8 cellular contexts compared by ENCODE assay signal in the genomic region with DNA sequence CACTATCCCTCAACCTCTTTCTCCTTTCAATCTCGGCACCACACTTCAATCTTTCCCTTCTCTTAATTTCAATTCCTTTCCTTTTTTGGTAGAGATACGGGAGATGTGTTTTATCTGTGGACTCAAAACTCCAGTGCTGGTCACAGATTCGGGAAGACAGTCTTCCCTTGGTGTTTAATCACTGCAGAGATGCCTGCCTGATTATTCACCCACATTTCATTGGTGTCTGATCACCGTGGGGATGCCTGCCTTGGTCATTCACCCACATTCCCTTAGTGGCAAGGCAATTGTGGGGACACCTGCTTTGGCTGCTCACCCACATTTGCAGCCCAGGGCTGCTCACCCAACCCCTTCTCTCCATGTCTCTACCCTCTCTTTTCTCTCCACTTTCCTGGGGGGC. TPM values are rescaled to one million over a fixed set of nuclear protein-coding genes. Genes with fewer than 3 reads are reported as not detected.
DNase-seq lines count a peak whose midpoint lies in the region; TF ChIP-seq lines count a peak whose summit lies in the region.
"Not testable (repeated sequence)": the region's sequence is repeated elsewhere in the genome, so short reads cannot be mapped to it uniquely, and the experiment has no call there.

No MANE protein-coding gene starts in this region.

- 37% methylated on average over 4 of the region's 4 CpGs for WGBS in SK-N-SH (ENCODE audit: low lambda C conversion rate)

- peak overlapping the region; percentile 80; the same call in 1 of the 2 replicates for H2AFZ ChIP-seq in SK-N-SH (ENCODE audit: low read depth)
- H2AFZ ChIP-seq in osteoblast (ENCODE audit: low read length) = not testable (repeated sequence)

- peaks cover 37% of the 10 kb centered on the region for H3F3A ChIP-seq in SK-N-SH (replicated peaks; ENCODE audit: insufficient read depth)

- POLR2A ChIA-PET in SK-N-SH (lab: Yijun Ruan, JAX) = not testable (repeated sequence)
- POLR2A ChIA-PET in MCF 10A (lab: Yijun Ruan, JAX) = interaction anchor here (0.9 to 1.4 kb wide), 2 partner anchors 11 to 24 kb away, joined by 3 to 5 read pairs; no protein-coding TSS in a partner anchor

- H3K27ac ChIP-seq in SK-N-SH (ENCODE audit: low read depth in 2 of 2, low read length in 1 of 2) (peak overlapping the region; percentile 97 to 99), epithelial cell of prostate (peak overlapping the region; percentile 73), osteoblast (ENCODE audit: low read depth, low read length) (peak overlapping the region; percentile 66), tibial artery (peak overlapping the region; percentile 82)

- DNase-seq in ACHN (peak; percentile 84), iris pigment epithelial cell (ENCODE audit: low read depth) (peak; percentile 37), osteoblast (ENCODE audit: insufficient read length, low spot score, missing footprints) (peak; percentile 17)
- DNase-seq in H7; SK-N-SH; MCF 10A (ENCODE audit: unreplicated experiment); epithelial cell of prostate (ENCODE audit: low read depth, low spot score); tibial artery: not testable (repeated sequence)

- TF ChIP-seq CTCF in SK-N-SH (IDR thresholded peaks at IDR 0.05); MCF 10A (IDR thresholded peaks at IDR 0.05; ENCODE audit: unreplicated experiment); osteoblast (IDR thresholded peaks at IDR 0.05; ENCODE audit: extremely low read depth, low read depth, low read length); tibial artery (IDR thresholded peaks at IDR 0.05): not testable (repeated sequence)

- not testable (repeated sequence) for H3K9me3 Mint-ChIP-seq in MCF 10A (ENCODE audit: unreplicated experiment)

- not testable (repeated sequence) for H3K36me3 Mint-ChIP-seq in MCF 10A (ENCODE audit: insufficient read depth, unreplicated experiment)

- H3K79me2 ChIP-seq in SK-N-SH (ENCODE audit: insufficient read depth); osteoblast (ENCODE audit: insufficient read depth, low read length): not testable (repeated sequence)

- H3K9me3 ChIP-seq in SK-N-SH; osteoblast (ENCODE audit: low read depth, low read length); tibial artery: not testable (repeated sequence)

- BruUV-seq in MCF 10A (replicated peaks; lab: Mats Ljungman, UMichigan) = not testable (repeated sequence)

- H3K4me1 Mint-ChIP-seq in MCF 10A (ENCODE audit: insufficient read depth, unreplicated experiment) = peaks cover 30% of the 10 kb centered on the region

- H3K27me3 Mint-ChIP-seq in MCF 10A (ENCODE audit: insufficient read depth, unreplicated experiment) = not testable (repeated sequence)

- H3K4me1 ChIP-seq in SK-N-SH (ENCODE audit: control insufficient read depth in 1 of 2, insufficient read depth in 2 of 2, low read depth in 1 of 2, low read length in 1 of 2) (peaks cover 33 to 40% of the 10 kb centered on the region in 2 experiments), osteoblast (ENCODE audit: insufficient read depth, low read length) (peaks cover 42% of the 10 kb centered on the region), tibial artery (peaks cover 0 to 47% (median 30%) of the 10 kb centered on the region in 4 donors)

- peak overlapping the region; percentile 75 for H3K9ac ChIP-seq in SK-N-SH

- H3K9me2 ChIP-seq in SK-N-SH = not testable (repeated sequence)

- H3K4me2 ChIP-seq in SK-N-SH = peak overlapping the region; percentile 69; the same call in 1 of the 2 replicates
- peak overlapping the region; percentile 15 for H3K4me2 ChIP-seq in osteoblast (ENCODE audit: insufficient read depth, low read length)

- CTCF ChIA-PET in SK-N-SH (lab: Yijun Ruan, JAX) (interaction anchor here (2.4 kb wide), 1 partner anchor 84 kb away, joined by 12 read pairs; no protein-coding TSS in a partner anchor), MCF 10A (lab: Yijun Ruan, JAX) (interaction anchor here (0.7 kb wide), 1 partner anchor 8 kb away, joined by 3 read pairs; no protein-coding TSS in a partner anchor)

- in situ Hi-C loops in ACHN (cut with HindIII; ENCODE audit: low pct_ligation_motif_present, low pct_unique_long_range_greater_than_20kb, low sequenced_read_pairs) = not testable (repeated sequence)

- not testable (repeated sequence) for H3K27me3 ChIP-seq in H7 (ENCODE audit: control insufficient read depth, insufficient read depth, low read length); SK-N-SH (ENCODE audit: insufficient read depth); osteoblast (ENCODE audit: insufficient read depth, low read length); tibial artery

- H4K20me1 ChIP-seq in SK-N-SH (ENCODE audit: insufficient read depth); osteoblast (ENCODE audit: insufficient read depth, low read length): not testable (repeated sequence)

- H3K27ac Mint-ChIP-seq in MCF 10A (ENCODE audit: low read depth, unreplicated experiment) = peak overlapping the region; percentile 76

- not testable (repeated sequence) for H3K4me3 Mint-ChIP-seq in MCF 10A (ENCODE audit: unreplicated experiment)

- not testable (repeated sequence) for TF ChIP-seq RAD21 in SK-N-SH (IDR thresholded peaks at IDR 0.05; ENCODE audit: low read length)

- H3K4me3 ChIP-seq in H7 (ENCODE audit: insufficient read depth, low read depth, low read length) = peak overlapping the region; percentile 25; the same call in 1 of the 2 replicates
- H3K4me3 ChIP-seq in SK-N-SH (ENCODE audit: low read depth in 2 of 2, low read length in 1 of 2); osteoblast (ENCODE audit: insufficient read depth, low read length); tibial artery: not testable (repeated sequence)

- intact Hi-C loops in MCF 10A (cut with micrococcal nuclease); tibial artery (cut with DNase I; ENCODE audit: low total_unique reads): not testable (repeated sequence)

- TF ChIP-seq EP300 in SK-N-SH (IDR thresholded peaks at IDR 0.05; ENCODE audit: borderline replicate concordance in 1 of 2, low read depth in 1 of 2, low read length in 1 of 2) = peak in 1 of 2 experiments; percentile 42; a peak in 1 of 4 replicates

- H3K36me3 ChIP-seq in H7 (replicated peaks; ENCODE audit: control insufficient read depth, insufficient read depth, low read length); SK-N-SH (replicated peaks in 1 of 2; ENCODE audit: control insufficient read depth in 1 of 2, insufficient read depth in 2 of 2, low read length in 1 of 2); osteoblast (ENCODE audit: insufficient read depth, low read length); tibial artery: not testable (repeated sequence)

TF ChIP-seq in SK-N-SH, 30 proteins besides CTCF, POLR2A, EP300 and RAD21:
- peak; percentile 66; the same call in 1 of the 2 replicates for TF ChIP-seq FOSL2 (IDR thresholded peaks at IDR 0.05; ENCODE audit: borderline replicate concordance, low read depth)
- TF ChIP-seq TEAD4 (IDR thresholded peaks at IDR 0.05; ENCODE audit: borderline replicate concordance, insufficient read depth) = peak; percentile 53
- peak; percentile 45 for TF ChIP-seq TCF12 (IDR thresholded peaks at IDR 0.05)
- TF ChIP-seq JUND (IDR thresholded peaks at IDR 0.05) = peak; percentile 27; the same call in 1 of the 2 replicates

RNA-seq across cellular contexts. Expression of gene IFIT2, which starts 16.5 kb away (rescaled TPM):
- 0.18 and 0.45 TPM in 2 replicates for total RNA-seq in H7 (2014; rRNA removed; shearing (Covaris generic))
- 0.99 and 1.2 TPM in 2 replicates for polyA plus RNA-seq in SK-N-SH (2012; rRNA removed)
- polyA plus RNA-seq in SK-N-SH (2012; cell fraction: cytosol; rRNA removed) = 1.7 and 1.8 TPM in 2 replicates
- 0.48 and 1.1 TPM in 2 replicates for polyA plus RNA-seq in SK-N-SH (2012; cell fraction: nucleus; rRNA removed)
- total RNA-seq in MCF 10A (2022) = 0.58 and 1.3 TPM in 2 replicates
- total RNA-seq in osteoblast = 7.7 and 9.0 TPM in 2 replicates

RNA-seq across cellular contexts. Expression of gene LIPA, which starts 33.7 kb away (rescaled TPM):
- 10.1 and 14.9 TPM in 2 replicates for total RNA-seq in H7 (2014; rRNA removed; shearing (Covaris generic))
- polyA plus RNA-seq in SK-N-SH (2012; rRNA removed) = 43.2 and 63.2 TPM in 2 replicates
- polyA plus RNA-seq in SK-N-SH (2012; cell fraction: cytosol; rRNA removed) = 60.7 and 61.2 TPM in 2 replicates
- 15.3 and 45.5 TPM in 2 replicates for polyA plus RNA-seq in SK-N-SH (2012; cell fraction: nucleus; rRNA removed)
- total RNA-seq in MCF 10A (2022) (18.5 and 22.3 TPM in 2 replicates), osteoblast (46.7 and 60.7 TPM in 2 replicates)

RNA-seq across cellular contexts. Expression of gene IFIT3, which starts 42.5 kb away (rescaled TPM):
- total RNA-seq in H7 (2014; rRNA removed; shearing (Covaris generic)) = 0.22 and 0.45 TPM in 2 replicates
- polyA plus RNA-seq in SK-N-SH (2012; rRNA removed) = 3.2 and 4.0 TPM in 2 replicates
- polyA plus RNA-seq in SK-N-SH (2012; cell fraction: cytosol; rRNA removed) = 5.0 and 5.2 TPM in 2 replicates
- 0.95 and 1.5 TPM in 2 replicates for polyA plus RNA-seq in SK-N-SH (2012; cell fraction: nucleus; rRNA removed)
- total RNA-seq in MCF 10A (2022) = 1.4 and 3.6 TPM in 2 replicates
- 33.9 and 43.8 TPM in 2 replicates for total RNA-seq in osteoblast
